In genomic region chr4:169008478-169008877, GRCh38 we compare ENCODE assay signal across 1 cellular context.
TF ChIP-seq lines count a peak whose summit lies in the region.

No MANE protein-coding gene starts in this region.

TF ChIP-seq in IMR-90, 13 proteins besides CTCF, POLR2A, EP300 and RAD21:
- no peak for TF ChIP-seq MAZ (IDR thresholded peaks at IDR 0.05; ENCODE audit: borderline replicate concordance, low read depth, low read length)
- no peak for TF ChIP-seq MXI1 (IDR thresholded peaks at IDR 0.05; ENCODE audit: borderline replicate concordance, low read depth, low read length)
- no peak for TF ChIP-seq SMC3 (IDR thresholded peaks at IDR 0.05; ENCODE audit: low read depth, low read length)
- no peak for TF ChIP-seq ELK1 (IDR thresholded peaks at IDR 0.05; ENCODE audit: borderline replicate concordance, low read depth, low read length)
- TF ChIP-seq, protein P1, sequence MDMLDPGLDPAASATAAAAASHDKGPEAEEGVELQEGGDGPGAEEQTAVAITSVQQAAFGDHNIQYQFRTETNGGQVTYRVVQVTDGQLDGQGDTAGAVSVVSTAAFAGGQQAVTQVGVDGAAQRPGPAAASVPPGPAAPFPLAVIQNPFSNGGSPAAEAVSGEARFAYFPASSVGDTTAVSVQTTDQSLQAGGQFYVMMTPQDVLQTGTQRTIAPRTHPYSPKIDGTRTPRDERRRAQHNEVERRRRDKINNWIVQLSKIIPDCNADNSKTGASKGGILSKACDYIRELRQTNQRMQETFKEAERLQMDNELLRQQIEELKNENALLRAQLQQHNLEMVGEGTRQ (IDR thresholded peaks at IDR 0.05; ENCODE audit: low read depth, low read length): no peak
- TF ChIP-seq FOS (IDR thresholded peaks at IDR 0.05; ENCODE audit: low read depth, low read length): no peak
- TF ChIP-seq RFX5 (IDR thresholded peaks at IDR 0.05; ENCODE audit: low read depth, low read length): no peak
- no peak for TF ChIP-seq RCOR1 (IDR thresholded peaks at IDR 0.05; ENCODE audit: insufficient replicate concordance, low read length)
- TF ChIP-seq BHLHE40 (IDR thresholded peaks at IDR 0.05; ENCODE audit: low read depth, low read length): no peak
- no peak for TF ChIP-seq NFE2L2 (IDR thresholded peaks at IDR 0.05; ENCODE audit: low read depth, low read length)
- no peak for TF ChIP-seq CHD1 (IDR thresholded peaks at IDR 0.05; ENCODE audit: low read depth, low read length)
- TF ChIP-seq CEBPB (IDR thresholded peaks at IDR 0.05; ENCODE audit: low read depth, low read length): no peak
- no peak for TF ChIP-seq MAFK (IDR thresholded peaks at IDR 0.05; ENCODE audit: low read depth, low read length)
TF ChIP-seq in IMR-90: peak in this region for 0.
